In the genomic region with DNA sequence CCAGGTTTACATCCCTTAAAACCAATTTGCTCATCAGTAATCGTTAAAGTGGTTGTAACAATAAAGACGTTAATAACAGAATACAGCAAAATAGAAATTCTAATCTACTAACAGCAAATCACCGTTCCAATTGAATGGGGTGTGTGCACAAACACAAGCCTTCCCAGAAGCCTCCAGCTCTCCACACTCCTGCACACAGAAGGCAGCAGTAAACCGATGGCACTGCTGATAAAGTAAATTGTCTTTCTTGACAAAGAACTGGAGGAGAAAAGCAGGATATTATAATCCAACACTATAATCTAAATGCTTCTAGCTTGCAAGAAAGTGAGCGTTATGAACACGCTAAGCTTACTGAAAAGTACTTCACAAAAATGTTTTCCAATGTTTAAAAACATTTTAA, we compare ENCODE assay signal across 11 cellular contexts. TPM values are rescaled to one million over a fixed set of nuclear protein-coding genes. Genes with fewer than 3 reads are reported as not detected.
A peak's percentile ranks its signal among the peaks of the same experiment; 100 is the strongest.
DNase-seq lines count a peak whose midpoint lies in the region; ATAC-seq and TF ChIP-seq lines count a peak whose summit lies in the region.
"Had no signal": no experiment of that assay in that cellular context is flagged by ENCODE, and none has a peak within 500 bp of the region (broad histone marks: within the 10 kb centered on the region; RNA-seq: fewer than 3 reads in every experiment).

No MANE protein-coding gene starts in this region.

- no peak for ATAC-seq in Right ventricle myocardium superior (ENCODE audit: poor library complexity)
- ATAC-seq in activated B cell treated with CpG ODN at 0.5 μM for 24 hours (ENCODE audit: low read depth), result no peak
- ATAC-seq in lower lobe of right lung, result no peak
- ATAC-seq in upper lobe of right lung, result no peak
- ATAC-seq: right cardiac atrium had no signal

- H3K27ac ChIP-seq in left ventricle myocardium inferior (replicated peaks) (peak overlapping the region; percentile 50), lower lobe of right lung (peak overlapping the region; percentile 20), upper lobe of right lung (peak overlapping the region; percentile 24)

- POLR2A ChIA-PET in activated B cell treated with CpG ODN at 0.5 μM for 24 hours (lab: Charles Lee), result interaction anchor here (0.6 to 1.0 kb wide), 4 partner anchors 8 to 332 kb away, joined by 3 to 10 read pairs (median 4); no protein-coding TSS in a partner anchor

- H3K36me3 ChIP-seq in left ventricle myocardium inferior, result peaks cover 13% of the 10 kb centered on the region
- peaks cover 12% of the 10 kb centered on the region for H3K36me3 ChIP-seq in lower lobe of right lung
- peaks cover 10% of the 10 kb centered on the region for H3K36me3 ChIP-seq in upper lobe of right lung

- H3K27me3 ChIP-seq in left ventricle myocardium inferior (ENCODE audit: low read depth), result no peaks in the 10 kb centered on the region
- H3K27me3 ChIP-seq in lower lobe of right lung (ENCODE audit: low read depth), result no peaks in the 10 kb centered on the region
- H3K27me3 ChIP-seq in upper lobe of right lung, result no peaks in the 10 kb centered on the region
- H3K27me3 ChIP-seq: dorsolateral prefrontal cortex had no signal

- TF ChIP-seq CTCF in left ventricle myocardium inferior (IDR thresholded peaks at IDR 0.05; ENCODE audit: borderline replicate concordance), result no peak
- no peak for TF ChIP-seq CTCF in activated B cell treated with CpG ODN at 0.5 μM for 24 hours (IDR thresholded peaks at IDR 0.05)
- no peak for TF ChIP-seq CTCF in lower lobe of right lung (IDR thresholded peaks at IDR 0.05)
- no peak for TF ChIP-seq CTCF in upper lobe of right lung (IDR thresholded peaks at IDR 0.05)

- no peaks in the 10 kb centered on the region for H3K9me3 Mint-ChIP-seq in activated B cell treated with CpG ODN at 0.5 μM for 24 hours

- peaks cover 15% of the 10 kb centered on the region for H3K36me3 Mint-ChIP-seq in activated B cell treated with CpG ODN at 0.5 μM for 24 hours (ENCODE audit: low read depth)

- intact Hi-C loops in left ventricle myocardium inferior (cut with micrococcal nuclease), result no loop called here
- intact Hi-C loops in Right ventricle myocardium superior (cut with DNase I), result no loop called here
- intact Hi-C loops in activated B cell treated with CpG ODN at 0.5 μM for 24 hours (cut with micrococcal nuclease), result no loop called here
- intact Hi-C loops in lower lobe of right lung (cut with DNase I), result no loop called here
- intact Hi-C loops in upper lobe of right lung (cut with DNase I), result no loop called here

- no peaks in the 10 kb centered on the region for H3K27me3 Mint-ChIP-seq in activated B cell treated with CpG ODN at 0.5 μM for 24 hours

- H3K4me3 Mint-ChIP-seq in activated B cell treated with CpG ODN at 0.5 μM for 24 hours, result peak overlapping the region; percentile 72

- H3K9me3 ChIP-seq in left ventricle myocardium inferior (replicated peaks) (no peaks in the 10 kb centered on the region), lower lobe of right lung (no peaks in the 10 kb centered on the region), upper lobe of right lung (no peaks in the 10 kb centered on the region)

- no peak overlapping the region for H3K4me3 ChIP-seq in left ventricle myocardium inferior
- peak overlapping the region; percentile 3 for H3K4me3 ChIP-seq in lower lobe of right lung
- no peak overlapping the region for H3K4me3 ChIP-seq in upper lobe of right lung
- H3K4me3 ChIP-seq: dorsolateral prefrontal cortex had no signal

- H3K4me1 ChIP-seq in left ventricle myocardium inferior (peaks cover 94% of the 10 kb centered on the region), lower lobe of right lung (peaks cover 55% of the 10 kb centered on the region), upper lobe of right lung (peaks cover 41% of the 10 kb centered on the region)

- peaks cover 84% of the 10 kb centered on the region for H3K4me1 Mint-ChIP-seq in activated B cell treated with CpG ODN at 0.5 μM for 24 hours

- DNase-seq in left ventricle myocardium inferior (no peak), Right ventricle myocardium superior (no peak), activated B cell treated with CpG ODN at 0.5 μM for 24 hours (no peak), lower lobe of right lung (no peak), upper lobe of right lung (no peak), inferior parietal cortex (ENCODE audit: extremely low spot score) (no peak), AML-193 (lab: John Stamatoyannopoulos, UW) (no peak), HuH-7 (ENCODE audit: low spot score) (no peak)
- DNase-seq: dorsolateral prefrontal cortex, NCI-H82, right cardiac atrium had no signal

- H3K27ac Mint-ChIP-seq in activated B cell treated with CpG ODN at 0.5 μM for 24 hours, result peak overlapping the region; percentile 88

- CTCF ChIA-PET in activated B cell treated with CpG ODN at 0.5 μM for 24 hours (lab: Charles Lee), result no interaction called here

RNA-seq across cellular contexts. Expression of gene ZNF217, which starts 7.0 kb away (rescaled TPM):
- total RNA-seq in left ventricle myocardium inferior (5.4 TPM), Right ventricle myocardium superior (7.0 TPM), activated B cell treated with CpG ODN at 0.5 μM for 24 hours (70.0 and 80.3 TPM in 2 replicates), lower lobe of right lung (44.8 TPM), upper lobe of right lung (30.9 TPM)
